ENCODE assay signal across 13 cellular contexts in the genomic region with DNA sequence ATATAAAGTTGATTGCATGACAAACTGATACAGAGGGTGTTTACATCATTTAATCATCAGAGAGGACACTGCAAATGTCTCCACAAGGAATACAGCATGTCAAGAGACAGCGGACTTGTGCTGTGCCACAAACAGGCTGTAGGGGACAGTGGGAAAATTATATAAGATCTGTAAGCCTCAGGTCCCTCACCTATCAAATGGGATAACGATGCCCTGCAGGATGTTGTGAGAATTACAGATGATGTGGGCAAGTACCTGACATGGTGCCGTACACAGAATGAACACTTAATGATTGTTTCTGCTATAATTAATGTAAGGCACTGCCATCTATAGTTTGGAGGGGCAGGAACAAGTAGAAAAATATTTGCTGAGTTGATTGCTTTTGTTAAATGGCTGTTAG.
A peak's percentile ranks its signal among the peaks of the same experiment; 100 is the strongest.
DNase-seq lines count a peak whose midpoint lies in the region; ATAC-seq, FAIRE-seq and TF ChIP-seq lines count a peak whose summit lies in the region.
"Had no signal": no experiment of that assay in that cellular context is flagged by ENCODE, and none has a peak within 500 bp of the region (broad histone marks: within the 10 kb centered on the region; RNA-seq: fewer than 3 reads in every experiment).

No MANE protein-coding gene starts in this region.

- no peaks in the 10 kb centered on the region for H3K27me3 ChIP-seq in H9 (ENCODE audit: insufficient read depth, low read length)
- H3K27me3 ChIP-seq in HepG2 (ENCODE audit: control insufficient read depth in 1 of 2, insufficient read depth in 2 of 2, low read length in 2 of 2) = no peaks in the 10 kb centered on the region

- H3K9ac ChIP-seq in H9 (ENCODE audit: extremely low read depth, insufficient read length, low read length) = no peak overlapping the region
- no peak overlapping the region for H3K9ac ChIP-seq in HepG2 (ENCODE audit: insufficient read depth, low read depth, low read length)

- H2AFZ ChIP-seq in H9 (ENCODE audit: low read length) (no peak overlapping the region), OCI-LY7 (ENCODE audit: low read length) (peak overlapping the region; percentile 15; the same call in 1 of the 2 replicates), HepG2 (ENCODE audit: low read length) (peak overlapping the region; percentile 5)

- H2AK5ac ChIP-seq in H9 (ENCODE audit: insufficient read length, low read length) = no peak overlapping the region

- H3K79me1 ChIP-seq in H9 (ENCODE audit: insufficient read depth, low read depth, low read length, poor library complexity, severe bottlenecking) = no peaks in the 10 kb centered on the region

- CTCF ChIA-PET in OCI-LY7 (lab: Charles Lee; ENCODE audit: unreplicated experiment) (no interaction called here), HepG2 (lab: Yijun Ruan, JAX; ENCODE audit: low intra/inter-chr PET ratio, low total read pairs) (no interaction called here)

- H3K9me3 Mint-ChIP-seq in H9 = no peaks in the 10 kb centered on the region
- H3K9me3 Mint-ChIP-seq: effector memory CD8-positive, alpha-beta T cell had no signal

- H3K27ac ChIP-seq in C4-2B (no peak overlapping the region), H9 (ENCODE audit: insufficient read length, low read depth, low read length) (no peak overlapping the region), OCI-LY7 (ENCODE audit: low read depth, low read length, poor library complexity, severe bottlenecking) (no peak overlapping the region), HepG2 (ENCODE audit: extremely low read length, insufficient read depth, low read length) (peak overlapping the region; percentile 91)
- H3K27ac ChIP-seq: thoracic aorta had no signal

- TF ChIP-seq CTCF in C4-2B (conservative IDR thresholded peaks at IDR 0.05) (peak; percentile 36), H9 (conservative IDR thresholded peaks at IDR 0.05) (peak; percentile 54), OCI-LY7 (conservative IDR thresholded peaks at IDR 0.05; ENCODE audit: low read length) (peak; percentile 58; the same call in 1 of the 2 replicates), HepG2 (CRISPR knock-in tag; IDR thresholded peaks at IDR 0.05) (no peak)

- no peaks in the 10 kb centered on the region for H3K27me3 Mint-ChIP-seq in H9 (ENCODE audit: low read depth)

- intact Hi-C loops in OCI-LY7 (cut with micrococcal nuclease; ENCODE audit: unreplicated experiment) (no loop called here), HepG2 (cut with micrococcal nuclease; ENCODE audit: unreplicated experiment) (loop anchor here (1.0 to 2.0 kb wide), 4 partner anchors 16 to 133 kb away; no protein-coding TSS in a partner anchor)

- no peaks in the 10 kb centered on the region for H3K36me3 ChIP-seq in OCI-LY7 (ENCODE audit: insufficient read depth, low read length)
- no peaks in the 10 kb centered on the region for H3K36me3 ChIP-seq in HepG2 (replicated peaks in 1 of 2; ENCODE audit: control insufficient read depth in 1 of 2, insufficient read depth in 2 of 2, low read length in 2 of 2)
- H3K36me3 ChIP-seq: thoracic aorta had no signal

- H2BK12ac ChIP-seq in H9 (ENCODE audit: insufficient read length, low read depth, low read length) = no peak overlapping the region

- H3K4me3 ChIP-seq in OCI-LY7 (ENCODE audit: low read depth, low read length, poor library complexity, severe bottlenecking) = no peak overlapping the region
- H3K4me3 ChIP-seq in HepG2 (replicated peaks in 1 of 3; ENCODE audit: insufficient read depth in 1 of 3, low read depth in 2 of 3, low read length in 3 of 3) = no peak overlapping the region
- H3K4me3 ChIP-seq: thoracic aorta had no signal

- H3K9me3 ChIP-seq in H9 (ENCODE audit: control insufficient read depth, low read depth, low read length) = no peaks in the 10 kb centered on the region
- no peaks in the 10 kb centered on the region for H3K9me3 ChIP-seq in OCI-LY7 (ENCODE audit: low read length)
- H3K9me3 ChIP-seq in HepG2 (ENCODE audit: low read length) = no peaks in the 10 kb centered on the region
- H3K9me3 ChIP-seq: thoracic aorta had no signal

- H4K91ac ChIP-seq in H9 (ENCODE audit: insufficient read length, low read depth, low read length) = no peak overlapping the region

- no peak overlapping the region for H3K14ac ChIP-seq in H9 (ENCODE audit: insufficient read depth, low read length)

- no CpG with 5 or more reads among the region's 3 CpGs for whole genome bisulfite sequencing in H9 (ENCODE audit: extremely low coverage, insufficient read length, low lambda C conversion rate)
- WGBS in HepG2 (ENCODE audit: low lambda C conversion rate) = 92% methylated on average over 3 of the region's 3 CpGs

- H3K23me2 ChIP-seq in H9 (ENCODE audit: insufficient read length, low read depth, low read length, poor library complexity, severe bottlenecking) = no peaks in the 10 kb centered on the region

- H3K18ac ChIP-seq in H9 (ENCODE audit: insufficient read length, low read depth, low read length) = no peak overlapping the region

- H3K4ac ChIP-seq in H9 (ENCODE audit: low read depth, low read length) = no peak overlapping the region

- peaks cover 17 to 21% of the 10 kb centered on the region in 2 experiments for H3K4me1 Mint-ChIP-seq in H9

- H2BK20ac ChIP-seq in H9 (ENCODE audit: low read depth, low read length, poor library complexity, severe bottlenecking) = no peak overlapping the region

- H3K4me1 ChIP-seq in H9 (ENCODE audit: insufficient read depth, low read length) (peaks cover 4% of the 10 kb centered on the region; the same call in 1 of the 2 replicates), OCI-LY7 (ENCODE audit: insufficient read depth, low read length, poor library complexity, severe bottlenecking) (peaks cover 13% of the 10 kb centered on the region), HepG2 (ENCODE audit: insufficient read depth, low read length) (peaks cover 42% of the 10 kb centered on the region)

- DNase-seq in H9 (no peak), OCI-LY7 (ENCODE audit: low spot score) (peak; percentile 35), HepG2 (ENCODE audit: low spot score) (peak; percentile 27), NCI-H2227 treated with DMSO at 0.1 percent for 48 hours (lab: John Stamatoyannopoulos, UW) (no peak)
- no peak for DNase-seq in central memory CD4-positive, alpha-beta T cell
- DNase-seq: C1 segment of cervical spinal cord; effector memory CD8-positive, alpha-beta T cell; NCI-H1048; retina had no signal

- TF ChIP-seq EP300 in HepG2 (IDR thresholded peaks at IDR 0.05; ENCODE audit: low read depth in 2 of 2, low read length in 2 of 2) (no peak), HepG2 (CRISPR knock-in tag; IDR thresholded peaks at IDR 0.05; ENCODE audit: borderline replicate concordance) (no peak)

- TF ChIP-seq RAD21 in HepG2 (CRISPR knock-in tag; IDR thresholded peaks at IDR 0.05) = no peak

- no peak overlapping the region for H3K56ac ChIP-seq in H9 (ENCODE audit: insufficient read length, low read depth, low read length)

- no peaks in the 10 kb centered on the region for H3K9me2 ChIP-seq in OCI-LY7 (ENCODE audit: insufficient read depth, low read length)

- H3T11ph ChIP-seq in H9 (ENCODE audit: low read length) = no peak overlapping the region

- no peak overlapping the region for H4K5ac ChIP-seq in H9 (ENCODE audit: insufficient read length, low read depth, low read length)

- no peaks in the 10 kb centered on the region for H4K20me1 ChIP-seq in H9 (ENCODE audit: control insufficient read depth, insufficient read depth, insufficient read length)
- no peaks in the 10 kb centered on the region for H4K20me1 ChIP-seq in OCI-LY7 (ENCODE audit: insufficient read depth, low read length)
- H4K20me1 ChIP-seq in HepG2 (ENCODE audit: insufficient read depth, low read length) = no peaks in the 10 kb centered on the region

- H4K8ac ChIP-seq in H9 (replicated peaks; ENCODE audit: insufficient read length, low read depth, low read length) = no peak overlapping the region

- no peak overlapping the region for H3K23ac ChIP-seq in H9 (ENCODE audit: insufficient read length, low read depth, low read length)

- no peak overlapping the region for H2BK5ac ChIP-seq in H9 (ENCODE audit: insufficient read length, low read length)

- no peak overlapping the region for H2BK120ac ChIP-seq in H9 (ENCODE audit: low read depth, low read length, poor library complexity, severe bottlenecking)

- no TSS peak for BruUV-seq in OCI-LY7 (replicated peaks; lab: Mats Ljungman, UMichigan)
- TSS peak; percentile 64 for BruUV-seq in HepG2 (replicated peaks; lab: Mats Ljungman, UMichigan)

- H3K36me3 Mint-ChIP-seq in H9 (ENCODE audit: insufficient read depth in 1 of 3, low read depth in 3 of 3) = no peaks in the 10 kb centered on the region

- in situ Hi-C loops in HepG2 (cut with HindIII; ENCODE audit: extremely low pct_ligation_motif_present, low pct_unique_long_range_greater_than_20kb) = no loop called here

- H3K79me2 ChIP-seq in H9 (ENCODE audit: insufficient read depth, low read length) (no peaks in the 10 kb centered on the region), OCI-LY7 (ENCODE audit: insufficient read depth, low read depth, low read length) (no peaks in the 10 kb centered on the region), HepG2 (ENCODE audit: insufficient read depth, low read length) (no peaks in the 10 kb centered on the region)

- FAIRE-seq in HepG2 (lab: Jason Lieb, UNC) = no peak

- TF ChIP-seq POLR2A in HepG2 (IDR thresholded peaks at IDR 0.05; ENCODE audit: insufficient read depth in 1 of 2, low read depth in 2 of 2, low read length in 2 of 2) = no peak

- no peak overlapping the region for H3K4me3 Mint-ChIP-seq in H9
- H3K4me3 Mint-ChIP-seq: effector memory CD8-positive, alpha-beta T cell had no signal

- ATAC-seq in HepG2 (peak; percentile 21), GM18907 (IDR thresholded peaks at IDR 0.05; ENCODE audit: unreplicated experiment) (no peak), HG03097 (IDR thresholded peaks at IDR 0.05; ENCODE audit: low FRiP score, unreplicated experiment) (no peak)

- H3K27ac Mint-ChIP-seq in H9 = peak overlapping the region in 1 of 3 experiments; percentile 10; a peak in 1 of 7 replicates
- H3K27ac Mint-ChIP-seq: effector memory CD8-positive, alpha-beta T cell had no signal

- POLR2A ChIA-PET in OCI-LY7 (lab: Charles Lee) = no interaction called here
- POLR2A ChIA-PET in HepG2 (lab: Yijun Ruan, JAX) = no interaction called here

- H2BK15ac ChIP-seq in H9 (ENCODE audit: low read depth, low read length) = no peak overlapping the region

- H3K4me2 ChIP-seq in H9 (ENCODE audit: insufficient read depth, insufficient read length, low read length) (no peak overlapping the region), OCI-LY7 (ENCODE audit: low read length) (no peak overlapping the region), HepG2 (ENCODE audit: low read depth, low read length) (peak overlapping the region; percentile 84)

TF ChIP-seq in HepG2, 621 proteins besides CTCF, POLR2A, EP300 and RAD21 (continues in another document):
- TF ChIP-seq, protein P1, sequence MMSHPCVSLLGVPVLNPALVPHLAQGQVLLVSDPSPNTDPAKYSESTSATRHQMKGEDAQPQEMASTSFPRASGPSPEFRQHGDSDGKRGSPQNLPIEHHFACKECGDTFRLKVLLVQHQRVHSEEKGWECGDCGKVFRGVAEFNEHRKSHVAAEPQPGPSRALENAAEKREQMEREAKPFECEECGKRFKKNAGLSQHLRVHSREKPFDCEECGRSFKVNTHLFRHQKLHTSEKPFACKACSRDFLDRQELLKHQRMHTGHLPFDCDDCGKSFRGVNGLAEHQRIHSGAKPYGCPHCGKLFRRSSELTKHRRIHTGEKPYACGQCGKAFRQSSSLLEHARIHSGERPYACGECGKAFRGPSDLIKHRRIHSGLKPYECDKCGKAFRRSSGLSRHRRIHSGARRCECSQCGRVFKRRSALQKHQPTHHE (CRISPR knock-in tag; IDR thresholded peaks at IDR 0.05; ENCODE audit: borderline replicate concordance) = no peak
- TF ChIP-seq REL (CRISPR knock-in tag; conservative IDR thresholded peaks at IDR 0.05) = no peak

Comparison
In these comparisons a context has a peak if more than half of its experiments do, and no peak if none do; other contexts are left out.
1. DNase-seq: peak in OCI-LY7 (single experiment) and HepG2 (single experiment); none in H9 (single experiment), central memory CD4-positive, alpha-beta T cell (single experiment) and NCI-H2227 treated with DMSO at 0.1 percent for 48 hours (single experiment).